ENCODE assay signal across 9 cellular contexts in genomic region chr11:116732740-116733385, GRCh38. TPM values are rescaled to one million over a fixed set of nuclear protein-coding genes. Genes with fewer than 3 reads are reported as not detected.
DNase-seq lines count a peak whose midpoint lies in the region; ATAC-seq lines count a peak whose summit lies in the region.
"Had no signal": no experiment of that assay in that cellular context is flagged by ENCODE, and none has a peak within 500 bp of the region (broad histone marks: within the 10 kb centered on the region; RNA-seq: fewer than 3 reads in every experiment).

No MANE protein-coding gene starts in this region.

- H3K36me3 Mint-ChIP-seq in activated naive CD8-positive, alpha-beta T cell treated with anti-CD3 and anti-CD28 coated beads for 36 hours: no peaks in the 10 kb centered on the region

- H3K9me3 Mint-ChIP-seq in activated naive CD8-positive, alpha-beta T cell treated with anti-CD3 and anti-CD28 coated beads for 36 hours: no peaks in the 10 kb centered on the region

- H3K4me3 Mint-ChIP-seq in activated naive CD8-positive, alpha-beta T cell treated with anti-CD3 and anti-CD28 coated beads for 36 hours: no peak overlapping the region

- H3K4me1 Mint-ChIP-seq in activated naive CD8-positive, alpha-beta T cell treated with anti-CD3 and anti-CD28 coated beads for 36 hours: peaks cover 13% of the 10 kb centered on the region

- ATAC-seq in GM21515 (IDR thresholded peaks at IDR 0.05; ENCODE audit: unreplicated experiment): peak; percentile 87
- peak; percentile 78 to 79 for ATAC-seq in left cardiac atrium
- ATAC-seq in GM18519 (IDR thresholded peaks at IDR 0.05; ENCODE audit: low FRiP score, unreplicated experiment): no peak

- intact Hi-C loops in left cardiac atrium (cut with DNase I): no loop called here

- DNase-seq in DMS114 treated with DMSO at 0.1 percent for 48 hours (lab: John Stamatoyannopoulos, UW; ENCODE audit: unreplicated experiment): peak; percentile 12
- DNase-seq in KG1 (lab: John Stamatoyannopoulos, UW): peak; percentile 73
- DNase-seq in SK-N-DZ (ENCODE audit: low spot score): peak; percentile 57
- peak; percentile 54 for DNase-seq in activated naive CD8-positive, alpha-beta T cell treated with anti-CD3 and anti-CD28 coated beads for 36 hours
- peak; percentile 67 for DNase-seq in left cardiac atrium
- peak; percentile 10 for DNase-seq in pulmonary artery endothelial cell (ENCODE audit: low read depth, low spot score)

- no peak overlapping the region for H3K27ac Mint-ChIP-seq in activated naive CD8-positive, alpha-beta T cell treated with anti-CD3 and anti-CD28 coated beads for 36 hours

- no peaks in the 10 kb centered on the region for H3K27me3 Mint-ChIP-seq in activated naive CD8-positive, alpha-beta T cell treated with anti-CD3 and anti-CD28 coated beads for 36 hours

RNA-seq across cellular contexts. Expression of gene BUD13, which starts 39.9 kb away (rescaled TPM):
- 15.4 and 16.3 TPM in 2 replicates for polyA plus RNA-seq in SK-N-DZ (2014; cell fraction: cytosol; rRNA removed)
- polyA plus RNA-seq in SK-N-DZ (2014; cell fraction: nucleus; rRNA removed): 9.9 and 10.9 TPM in 2 replicates
- 10 to 100 TPM; 33.4 to 37.0 TPM for total RNA-seq in activated naive CD8-positive, alpha-beta T cell treated with anti-CD3 and anti-CD28 coated beads for 36 hours
- 1 to 10 TPM; 8.1 to 8.2 TPM for total RNA-seq in left cardiac atrium
- 20.2 and 25.3 TPM in 2 replicates for total RNA-seq in pulmonary artery endothelial cell

RNA-seq across cellular contexts. Expression of gene ZPR1, which starts 55.0 kb away (rescaled TPM):
- polyA plus RNA-seq in SK-N-DZ (2014; cell fraction: cytosol; rRNA removed): 25.6 and 33.1 TPM in 2 replicates
- 18.4 and 27.2 TPM in 2 replicates for polyA plus RNA-seq in SK-N-DZ (2014; cell fraction: nucleus; rRNA removed)
- total RNA-seq in activated naive CD8-positive, alpha-beta T cell treated with anti-CD3 and anti-CD28 coated beads for 36 hours: 100 to 1,000 TPM; 100 to 101 TPM
- total RNA-seq in left cardiac atrium (10 to 100 TPM; 23.0 to 33.9 TPM), pulmonary artery endothelial cell (45.4 and 57.0 TPM in 2 replicates)

RNA-seq across cellular contexts. Expression of gene APOA5, which starts 58.8 kb away (rescaled TPM):
- 0.44 TPM in 1 of 2 replicates, not detected in the other for polyA plus RNA-seq in SK-N-DZ (2014; cell fraction: cytosol; rRNA removed)
- polyA plus RNA-seq in SK-N-DZ (2014; cell fraction: nucleus; rRNA removed): not detected in 2 replicates
- not detected for total RNA-seq in activated naive CD8-positive, alpha-beta T cell treated with anti-CD3 and anti-CD28 coated beads for 36 hours
- total RNA-seq in left cardiac atrium (not detected), pulmonary artery endothelial cell (not detected in 2 replicates)
- total RNA-seq: frontal cortex had no signal

Comparison
In these comparisons a context has a peak if more than half of its experiments do, and no peak if none do; other contexts are left out.
1. DNase-seq: peak in every context shown above with its lines; median percentile 73 in KG1; 67 in left cardiac atrium; 57 in SK-N-DZ; 54 in activated naive CD8-positive, alpha-beta T cell treated with anti-CD3 and anti-CD28 coated beads for 36 hours; 12 in DMS114 treated with DMSO at 0.1 percent for 48 hours; 10 in pulmonary artery endothelial cell.